ENCODE assay signal across 23 cellular contexts in genomic region chr2:41020318-41020717, GRCh38.
"Had no signal": no experiment of that assay in that cellular context is flagged by ENCODE, and none has a peak within 500 bp of the region (broad histone marks: within the 10 kb centered on the region; RNA-seq: fewer than 3 reads in every experiment).

No MANE protein-coding gene starts in this region.

- H3K9me3 ChIP-seq: left ventricle myocardium inferior, ovary, prostate gland, sigmoid colon, spleen, suprapubic skin, thoracic aorta, tibial artery, uterus had no signal

- H3K4me3 ChIP-seq: left ventricle myocardium inferior, lung, neural progenitor cell, ovary, prostate gland, sigmoid colon, spleen, suprapubic skin, thoracic aorta, tibial artery, uterus had no signal

- H3K4me1 ChIP-seq: left ventricle myocardium inferior, neural progenitor cell, prostate gland, sigmoid colon, spleen, suprapubic skin, tibial artery, uterus had no signal

- H3K36me3 ChIP-seq: left ventricle myocardium inferior, neural progenitor cell, ovary, prostate gland, sigmoid colon, spleen, suprapubic skin, thoracic aorta, tibial artery, uterus had no signal

- H3K27me3 ChIP-seq: neural progenitor cell, ovary, sigmoid colon, spleen, suprapubic skin, tibial artery, uterus had no signal

- H3K27ac ChIP-seq: left ventricle myocardium inferior, neural progenitor cell, ovary, prostate gland, sigmoid colon, spleen, suprapubic skin, thoracic aorta, tibial artery, uterus had no signal

- DNase-seq: islet precursor cell; left ventricle myocardium inferior; mesendoderm; naive B cell; natural killer cell; nephron progenitor cell; ovary; posterior cingulate gyrus; retina; right cardiac atrium; sigmoid colon; small intestine; spleen; stimulated activated CD4-positive, alpha-beta T cell treated with anti-CD3 and anti-CD28 coated beads, Interleukin-4, amount 100 ng/mL, for 24 hours; stimulated activated naive CD4-positive, alpha-beta T cell; tibial artery; uterus had no signal

- ATAC-seq: natural killer cell; right cardiac atrium; stimulated activated effector memory CD8-positive, alpha-beta T cell treated with anti-CD3 and anti-CD28 coated beads, Interleukin-12 subunit alpha, Interleukin-12 subunit beta, amount 100 ng/mL, for 72 hours had no signal
